In genomic region chr7:1065263-1066260, GRCh38 we compare ENCODE assay signal across 8 cellular contexts. TPM values are rescaled to one million over a fixed set of nuclear protein-coding genes. Genes with fewer than 3 reads are reported as not detected.
DNase-seq lines count a peak whose midpoint lies in the region; ATAC-seq and TF ChIP-seq lines count a peak whose summit lies in the region.

No MANE protein-coding gene starts in this region.

- H3K9me3 ChIP-seq in mesenchymal stem cell (ENCODE audit: control insufficient read depth, low read length) = no peaks in the 10 kb centered on the region

- no peak overlapping the region for H4K8ac ChIP-seq in mesenchymal stem cell (ENCODE audit: low read length)

- no peak overlapping the region for H3K4ac ChIP-seq in mesenchymal stem cell (ENCODE audit: low read depth in 1 of 2, low read length in 2 of 2)

- H3K27ac ChIP-seq in mesenchymal stem cell (ENCODE audit: low read length, poor library complexity, severe bottlenecking) = no peak overlapping the region

- H3K4me1 ChIP-seq in mesenchymal stem cell (ENCODE audit: control insufficient read depth, insufficient read depth, low read depth, low read length) = peaks cover 12% of the 10 kb centered on the region

- peak overlapping the region; percentile 53 for H3K9ac ChIP-seq in mesenchymal stem cell (ENCODE audit: low read length)

- H2BK120ac ChIP-seq in mesenchymal stem cell (ENCODE audit: low read depth, low read length) = no peak overlapping the region

- H3K27me3 ChIP-seq in mesenchymal stem cell (ENCODE audit: control insufficient read depth in 1 of 2, insufficient read depth in 1 of 2, low read length in 2 of 2) = peaks cover 0 to 9% of the 10 kb centered on the region in 2 experiments

- WGBS in mesenchymal stem cell = 38% methylated on average over 61 of the region's 61 CpGs

- H3K18ac ChIP-seq in mesenchymal stem cell (ENCODE audit: low read depth in 1 of 2, low read length in 2 of 2) = peak overlapping the region in 1 of 2 experiments; percentile 85

- H3K4me3 Mint-ChIP-seq in activated CD8-positive, alpha-beta T cell treated with anti-CD3 and anti-CD28 coated beads for 36 hours = no peak overlapping the region

- H2AFZ ChIP-seq in mesenchymal stem cell (ENCODE audit: low read depth, low read length) = no peak overlapping the region

- H3K27ac Mint-ChIP-seq in activated CD8-positive, alpha-beta T cell treated with anti-CD3 and anti-CD28 coated beads for 36 hours = no peak overlapping the region

- intact Hi-C loops in activated CD8-positive, alpha-beta T cell treated with anti-CD3 and anti-CD28 coated beads for 36 hours (cut with micrococcal nuclease) = loop anchor here (5.0 kb wide), 1 partner anchor 73 kb away; no protein-coding TSS in a partner anchor

- no peak overlapping the region for H2AK5ac ChIP-seq in mesenchymal stem cell (ENCODE audit: low read length, severe bottlenecking)

- peak overlapping the region in 1 of 2 experiments; percentile 63 for H3K4me3 ChIP-seq in mesenchymal stem cell (ENCODE audit: insufficient read depth in 1 of 2, low read depth in 1 of 2, low read length in 2 of 2)

- H2BK5ac ChIP-seq in mesenchymal stem cell (ENCODE audit: low read depth, low read length, poor library complexity, severe bottlenecking) = no peak overlapping the region

- H4K91ac ChIP-seq in mesenchymal stem cell (ENCODE audit: low read length) = no peak overlapping the region

- DNase-seq in NCI-H748 (lab: John Stamatoyannopoulos, UW; ENCODE audit: unreplicated experiment) (peak; percentile 72), ecto neural progenitor cell (ENCODE audit: low spot score) (peak; percentile 91), mesenchymal stem cell (peak; percentile 68), NCI-H774 (lab: John Stamatoyannopoulos, UW) (no peak)
- DNase-seq in activated CD8-positive, alpha-beta T cell treated with anti-CD3 and anti-CD28 coated beads for 36 hours = peak; percentile 89
- DNase-seq in stimulated activated CD8-positive, alpha-beta memory T cell treated with anti-CD3 and anti-CD28 coated beads, Interleukin-15, amount 100 ng/mL, for 24 hours (ENCODE audit: low read depth) = peak; percentile 46

- H2BK15ac ChIP-seq in mesenchymal stem cell (ENCODE audit: low read depth, poor library complexity, severe bottlenecking) = peak overlapping the region; percentile 62

- ATAC-seq in HG03025 (IDR thresholded peaks at IDR 0.05; ENCODE audit: low FRiP score, unreplicated experiment) = peak; percentile 58
- ATAC-seq in activated CD8-positive, alpha-beta T cell treated with anti-CD3 and anti-CD28 coated beads for 36 hours = peak; percentile 98

- H3K79me1 ChIP-seq in mesenchymal stem cell (replicated peaks; ENCODE audit: low read length, poor library complexity, severe bottlenecking) = peaks cover 48% of the 10 kb centered on the region

- no peaks in the 10 kb centered on the region for H3K36me3 Mint-ChIP-seq in activated CD8-positive, alpha-beta T cell treated with anti-CD3 and anti-CD28 coated beads for 36 hours (ENCODE audit: low read depth)

- CTCF ChIA-PET in activated CD8-positive, alpha-beta T cell treated with anti-CD3 and anti-CD28 coated beads for 36 hours (lab: Charles Lee) = interaction anchor here (0.6 to 7.5 kb wide), 40 partner anchors 9 to 620 kb away, joined by 3 to 204 read pairs (median 4); partner anchors contain the start of genes COX19 and GPR146

- POLR2A ChIA-PET in activated CD8-positive, alpha-beta T cell treated with anti-CD3 and anti-CD28 coated beads for 36 hours (lab: Charles Lee) = interaction anchor here (1.0 to 1.8 kb wide), 4 partner anchors 14 to 72 kb away, joined by 3 to 13 read pairs (median 4); partner anchors contain the start of gene GPR146

- TF ChIP-seq CTCF in GM12872 (IDR thresholded peaks at IDR 0.05; ENCODE audit: insufficient read depth, low read depth, low read length) = peak; percentile 88
- peak; percentile 95 for TF ChIP-seq CTCF in activated CD8-positive, alpha-beta T cell treated with anti-CD3 and anti-CD28 coated beads for 36 hours (IDR thresholded peaks at IDR 0.05)

- no peaks in the 10 kb centered on the region for H3K9me3 Mint-ChIP-seq in activated CD8-positive, alpha-beta T cell treated with anti-CD3 and anti-CD28 coated beads for 36 hours

- H3K4me2 ChIP-seq in mesenchymal stem cell (ENCODE audit: low read length, poor library complexity, severe bottlenecking) = no peak overlapping the region

- peaks cover 4% of the 10 kb centered on the region for H3K4me1 Mint-ChIP-seq in activated CD8-positive, alpha-beta T cell treated with anti-CD3 and anti-CD28 coated beads for 36 hours (ENCODE audit: low read depth)

- H3K23ac ChIP-seq in mesenchymal stem cell (ENCODE audit: low read length in 2 of 2) = peak overlapping the region in 1 of 2 experiments; percentile 54

- peak overlapping the region in 1 of 2 experiments; percentile 69 for H3K14ac ChIP-seq in mesenchymal stem cell (ENCODE audit: low read length in 2 of 2)

- no peaks in the 10 kb centered on the region for H3K27me3 Mint-ChIP-seq in activated CD8-positive, alpha-beta T cell treated with anti-CD3 and anti-CD28 coated beads for 36 hours

- H3K36me3 ChIP-seq in mesenchymal stem cell (ENCODE audit: control insufficient read depth in 1 of 2, insufficient read depth in 2 of 2, low read depth in 1 of 2, low read length in 2 of 2) = peaks cover 0 to 28% of the 10 kb centered on the region in 2 experiments

- peak overlapping the region in 1 of 2 experiments; percentile 45 for H2BK12ac ChIP-seq in mesenchymal stem cell (ENCODE audit: low read length in 2 of 2)

RNA-seq across cellular contexts. Expression of gene GPR146, which starts 21.2 kb away (rescaled TPM):
- 1 to 10 TPM; 5.6 to 8.5 TPM for total RNA-seq in activated CD8-positive, alpha-beta T cell treated with anti-CD3 and anti-CD28 coated beads for 36 hours
- polyA plus RNA-seq in mesenchymal stem cell (2013, experiment 1 of 2) = 0.36 TPM
- 0.40 TPM for polyA plus RNA-seq in mesenchymal stem cell (2013, experiment 2 of 2)

RNA-seq across cellular contexts. Expression of gene GPER1, which starts 22.4 kb away (rescaled TPM):
- total RNA-seq in activated CD8-positive, alpha-beta T cell treated with anti-CD3 and anti-CD28 coated beads for 36 hours = under 1 TPM; 0.16 to 0.18 TPM
- 3.9 TPM for polyA plus RNA-seq in mesenchymal stem cell (2013, experiment 1 of 2)
- polyA plus RNA-seq in mesenchymal stem cell (2013, experiment 2 of 2) = 4.0 TPM
